Comparison of ENCODE assay signal across 1 cellular context in the genomic region with DNA sequence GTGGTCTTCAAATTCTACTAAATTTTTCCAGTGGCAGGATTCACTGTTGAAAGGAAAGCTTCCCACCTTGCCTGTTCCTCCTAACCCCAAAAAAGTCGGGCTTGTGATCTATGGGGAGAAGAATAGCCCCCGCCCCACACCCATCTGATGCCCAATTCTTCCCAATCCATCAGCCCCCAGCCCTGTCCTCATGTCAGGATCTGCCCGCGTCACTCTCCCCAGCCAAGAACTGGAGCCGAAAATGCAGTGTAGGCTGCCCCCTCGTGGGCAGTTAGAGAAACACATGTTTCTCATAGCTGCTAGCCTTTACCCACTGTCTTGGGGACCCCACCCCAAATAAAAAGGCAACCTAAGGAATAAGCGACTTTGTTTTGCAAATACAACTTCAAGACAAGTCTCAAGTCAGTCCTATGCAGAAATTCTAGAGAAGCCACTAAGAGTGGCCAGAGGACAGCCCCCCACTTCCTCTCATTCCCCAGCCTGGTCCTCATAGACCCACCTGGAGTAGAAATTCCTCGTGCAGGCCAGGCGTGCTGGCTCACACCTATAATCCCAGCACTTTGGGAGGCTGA.
TF ChIP-seq lines count a peak whose summit lies in the region.

No MANE protein-coding gene starts in this region.

TF ChIP-seq in K562, 482 proteins besides CTCF, POLR2A, EP300 and RAD21:
- TF ChIP-seq NFYB (IDR thresholded peaks at IDR 0.05; ENCODE audit: extremely low read depth, insufficient read length) (no peak), NR3C1 (CRISPR knock-in tag; IDR thresholded peaks at IDR 0.05) (no peak), ZNF311 (CRISPR knock-in tag; IDR thresholded peaks at IDR 0.05) (no peak), ARID2 (IDR thresholded peaks at IDR 0.05) (peak; percentile 67), ZBTB7A (IDR thresholded peaks at IDR 0.05; ENCODE audit: borderline replicate concordance, control insufficient read depth, low read depth, low read length) (peak; percentile 53; the same call in 1 of the 2 replicates), ATF1 (CRISPR knock-in tag; IDR thresholded peaks at IDR 0.05) (no peak), ATF1 (tag; IDR thresholded peaks at IDR 0.05) (peak; percentile 70), PKNOX1 (IDR thresholded peaks at IDR 0.05) (peak; percentile 70), STAG1 (CRISPR knock-in tag; IDR thresholded peaks at IDR 0.05; ENCODE audit: borderline replicate concordance) (peak; percentile 91), OTX1 (CRISPR knock-in tag; IDR thresholded peaks at IDR 0.05) (no peak), RFX1 (IDR thresholded peaks at IDR 0.05) (no peak), ZZZ3 (IDR thresholded peaks at IDR 0.05) (no peak), GABPB1 (CRISPR knock-in tag; IDR thresholded peaks at IDR 0.05) (no peak), RAD51 (IDR thresholded peaks at IDR 0.05; ENCODE audit: borderline replicate concordance, low read depth) (no peak), NUFIP1 (IDR thresholded peaks at IDR 0.05; ENCODE audit: partially characterized antibody) (no peak), STAT5A (IDR thresholded peaks at IDR 0.05; ENCODE audit: borderline replicate concordance, low read length) (no peak), SMAD1 (IDR thresholded peaks at IDR 0.05; ENCODE audit: low read depth, low read length, partially characterized antibody) (no peak), SPI1 (IDR thresholded peaks at IDR 0.05; ENCODE audit: borderline replicate concordance, low read depth, low read length) (peak; percentile 15; the same call in 1 of the 2 replicates), SMC3 (conservative IDR thresholded peaks at IDR 0.05; ENCODE audit: insufficient read depth, low read depth, low read length) (peak; percentile 88), RB1 (IDR thresholded peaks at IDR 0.05; ENCODE audit: low read depth) (0 out of 2 replicates have a peak, but pooled peaks have one; percentile 50), JUND (IDR thresholded peaks at IDR 0.05; ENCODE audit: borderline replicate concordance, low read depth, low read length) (peak; percentile 24; the same call in 1 of the 2 replicates), JUND (tag; IDR thresholded peaks at IDR 0.05; ENCODE audit: borderline replicate concordance, low read depth, low read length) (no peak), NFRKB (IDR thresholded peaks at IDR 0.05; ENCODE audit: low read depth) (no peak), THRAP3 (IDR thresholded peaks at IDR 0.05; ENCODE audit: borderline replicate concordance) (no peak), SRF (CRISPR knock-in tag; IDR thresholded peaks at IDR 0.05) (no peak), CREM (IDR thresholded peaks at IDR 0.05; ENCODE audit: low read depth) (peak; percentile 63), ZNF124 (CRISPR knock-in tag; IDR thresholded peaks at IDR 0.05) (no peak), MEF2A (IDR thresholded peaks at IDR 0.05; ENCODE audit: control insufficient read depth, low read depth, low read length) (no peak), CREB1 (IDR thresholded peaks at IDR 0.05) (no peak), CREB1 (CRISPR knock-in tag; IDR thresholded peaks at IDR 0.05) (peak; percentile 28; the same call in 1 of the 2 replicates), CC2D1A (IDR thresholded peaks at IDR 0.05) (peak; percentile 61; the same call in 1 of the 2 replicates), ZBTB2 (IDR thresholded peaks at IDR 0.05) (no peak), FOXM1 (IDR thresholded peaks at IDR 0.05; ENCODE audit: low read depth) (no peak), FOXM1 (CRISPR knock-in tag; IDR thresholded peaks at IDR 0.05; ENCODE audit: low read depth) (no peak), SREBF2 (CRISPR knock-in tag; IDR thresholded peaks at IDR 0.05) (no peak), TFAP4 (CRISPR knock-in tag; IDR thresholded peaks at IDR 0.05; ENCODE audit: borderline replicate concordance) (0 out of 2 replicates have a peak, but pooled peaks have one; percentile 17), XRCC5 (IDR thresholded peaks at IDR 0.05; ENCODE audit: low read depth, low read length) (0 out of 2 replicates have a peak, but pooled peaks have one; percentile 73), ERF (CRISPR knock-in tag; IDR thresholded peaks at IDR 0.05) (no peak), PML (IDR thresholded peaks at IDR 0.05; ENCODE audit: low read length) (no peak), LEF1 (IDR thresholded peaks at IDR 0.05) (no peak), L3MBTL2 (IDR thresholded peaks at IDR 0.05) (0 out of 2 replicates have a peak, but pooled peaks have one; percentile 21), ZNF174 (CRISPR knock-in tag; IDR thresholded peaks at IDR 0.05) (no peak), RBM34 (IDR thresholded peaks at IDR 0.05; ENCODE audit: borderline replicate concordance, insufficient read depth, low read length) (no peak)
- TF ChIP-seq, protein P1, sequence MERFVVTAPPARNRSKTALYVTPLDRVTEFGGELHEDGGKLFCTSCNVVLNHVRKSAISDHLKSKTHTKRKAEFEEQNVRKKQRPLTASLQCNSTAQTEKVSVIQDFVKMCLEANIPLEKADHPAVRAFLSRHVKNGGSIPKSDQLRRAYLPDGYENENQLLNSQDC (CRISPR knock-in tag; IDR thresholded peaks at IDR 0.05) = no peak
- TF ChIP-seq, protein P2, sequence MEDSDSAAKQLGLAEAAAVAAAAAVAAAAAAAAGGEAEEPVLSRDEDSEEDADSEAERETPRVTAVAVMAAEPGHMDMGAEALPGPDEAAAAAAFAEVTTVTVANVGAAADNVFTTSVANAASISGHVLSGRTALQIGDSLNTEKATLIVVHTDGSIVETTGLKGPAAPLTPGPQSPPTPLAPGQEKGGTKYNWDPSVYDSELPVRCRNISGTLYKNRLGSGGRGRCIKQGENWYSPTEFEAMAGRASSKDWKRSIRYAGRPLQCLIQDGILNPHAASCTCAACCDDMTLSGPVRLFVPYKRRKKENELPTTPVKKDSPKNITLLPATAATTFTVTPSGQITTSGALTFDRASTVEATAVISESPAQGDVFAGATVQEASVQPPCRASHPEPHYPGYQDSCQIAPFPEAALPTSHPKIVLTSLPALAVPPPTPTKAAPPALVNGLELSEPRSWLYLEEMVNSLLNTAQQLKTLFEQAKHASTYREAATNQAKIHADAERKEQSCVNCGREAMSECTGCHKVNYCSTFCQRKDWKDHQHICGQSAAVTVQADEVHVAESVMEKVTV (CRISPR knock-in tag; IDR thresholded peaks at IDR 0.05) = peak; percentile 61; the same call in 1 of the 2 replicates
- TF ChIP-seq, protein P3, sequence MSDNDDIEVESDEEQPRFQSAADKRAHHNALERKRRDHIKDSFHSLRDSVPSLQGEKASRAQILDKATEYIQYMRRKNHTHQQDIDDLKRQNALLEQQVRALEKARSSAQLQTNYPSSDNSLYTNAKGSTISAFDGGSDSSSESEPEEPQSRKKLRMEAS (CRISPR knock-in tag; IDR thresholded peaks at IDR 0.05) = 0 out of 2 replicates have a peak, but pooled peaks have one; percentile 19
- TF ChIP-seq, protein P4, sequence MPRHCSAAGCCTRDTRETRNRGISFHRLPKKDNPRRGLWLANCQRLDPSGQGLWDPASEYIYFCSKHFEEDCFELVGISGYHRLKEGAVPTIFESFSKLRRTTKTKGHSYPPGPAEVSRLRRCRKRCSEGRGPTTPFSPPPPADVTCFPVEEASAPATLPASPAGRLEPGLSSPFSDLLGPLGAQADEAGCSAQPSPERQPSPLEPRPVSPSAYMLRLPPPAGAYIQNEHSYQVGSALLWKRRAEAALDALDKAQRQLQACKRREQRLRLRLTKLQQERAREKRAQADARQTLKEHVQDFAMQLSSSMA (CRISPR knock-in tag; IDR thresholded peaks at IDR 0.05) = no peak
- TF ChIP-seq, protein P5, sequence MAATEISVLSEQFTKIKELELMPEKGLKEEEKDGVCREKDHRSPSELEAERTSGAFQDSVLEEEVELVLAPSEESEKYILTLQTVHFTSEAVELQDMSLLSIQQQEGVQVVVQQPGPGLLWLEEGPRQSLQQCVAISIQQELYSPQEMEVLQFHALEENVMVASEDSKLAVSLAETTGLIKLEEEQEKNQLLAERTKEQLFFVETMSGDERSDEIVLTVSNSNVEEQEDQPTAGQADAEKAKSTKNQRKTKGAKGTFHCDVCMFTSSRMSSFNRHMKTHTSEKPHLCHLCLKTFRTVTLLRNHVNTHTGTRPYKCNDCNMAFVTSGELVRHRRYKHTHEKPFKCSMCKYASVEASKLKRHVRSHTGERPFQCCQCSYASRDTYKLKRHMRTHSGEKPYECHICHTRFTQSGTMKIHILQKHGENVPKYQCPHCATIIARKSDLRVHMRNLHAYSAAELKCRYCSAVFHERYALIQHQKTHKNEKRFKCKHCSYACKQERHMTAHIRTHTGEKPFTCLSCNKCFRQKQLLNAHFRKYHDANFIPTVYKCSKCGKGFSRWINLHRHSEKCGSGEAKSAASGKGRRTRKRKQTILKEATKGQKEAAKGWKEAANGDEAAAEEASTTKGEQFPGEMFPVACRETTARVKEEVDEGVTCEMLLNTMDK (IDR thresholded peaks at IDR 0.05; ENCODE audit: borderline replicate concordance, insufficient read depth, low read depth, low read length, poor library complexity, severe bottlenecking) = no peak
